ENCODE assay signal across 8 cellular contexts in genomic region chr6:43476744-43477143, GRCh38. TPM values are rescaled to one million over a fixed set of nuclear protein-coding genes. Genes with fewer than 3 reads are reported as not detected.
DNase-seq lines count a peak whose midpoint lies in the region; ATAC-seq, FAIRE-seq and TF ChIP-seq lines count a peak whose summit lies in the region.

No MANE protein-coding gene starts in this region.

- intact Hi-C loops in HepG2 (cut with micrococcal nuclease; ENCODE audit: unreplicated experiment) = loop anchor here (2.0 kb wide), 1 partner anchor 14 kb away; no protein-coding TSS in a partner anchor

- 0% methylated on average over 2 of the region's 2 CpGs for WGBS in HepG2 (ENCODE audit: low lambda C conversion rate)
- WGBS in upper lobe of left lung, 2 donors = 31 to 34% methylated on average over 2 of the region's 2 CpGs

- POLR2A ChIA-PET in HepG2 (lab: Yijun Ruan, JAX) = interaction anchor here (0.7 to 6.5 kb wide), 12 partner anchors 11 to 492 kb away, joined by 3 to 141 read pairs (median 8); partner anchors contain the start of genes CUL9, LRRC73, POLR1C and PPP2R5D

- H2AFZ ChIP-seq in HepG2 (ENCODE audit: low read length) = peak overlapping the region; percentile 99

- no peak for TF ChIP-seq RAD21 in HepG2 (CRISPR knock-in tag; IDR thresholded peaks at IDR 0.05)

- DNase-seq in activated naive CD4-positive, alpha-beta T cell treated with anti-CD3 and anti-CD28 coated beads, Interleukin-2, amount 10 ng/mL, durations not matched to agents 7 days and 5 days = no peak
- DNase-seq in activated naive CD4-positive, alpha-beta T cell (lab: John Stamatoyannopoulos, UW) = no peak
- DNase-seq in HepG2 (ENCODE audit: low spot score) = no peak
- no peak for DNase-seq in upper lobe of left lung
- no peak for DNase-seq in dermis blood vessel endothelial cell
- no peak for DNase-seq in NCI-H510A (lab: John Stamatoyannopoulos, UW)

- no peak for TF ChIP-seq POLR2A in HepG2 (IDR thresholded peaks at IDR 0.05; ENCODE audit: insufficient read depth in 1 of 2, low read depth in 2 of 2, low read length in 2 of 2)
- no peak for TF ChIP-seq POLR2A in upper lobe of left lung (IDR thresholded peaks at IDR 0.05)

- CTCF ChIA-PET in activated naive CD4-positive, alpha-beta T cell treated with anti-CD3 and anti-CD28 coated beads, Interleukin-2, amount 10 ng/mL, durations not matched to agents 7 days and 5 days (lab: Charles Lee) = interaction anchor here (2.3 kb wide), 1 partner anchor 30 kb away, joined by 6 read pairs; no protein-coding TSS in a partner anchor
- CTCF ChIA-PET in HepG2 (lab: Yijun Ruan, JAX; ENCODE audit: low intra/inter-chr PET ratio, low total read pairs) = no interaction called here

- H3K4me3 ChIP-seq in HepG2 (replicated peaks in 1 of 3; ENCODE audit: insufficient read depth in 1 of 3, low read depth in 2 of 3, low read length in 3 of 3) (peak overlapping the region; percentile 78 to 97 (median 81)), upper lobe of left lung (peak overlapping the region in 3 of 4 donors; percentile 68 to 87 (median 81))

- no peaks in the 10 kb centered on the region for H3K9me3 Mint-ChIP-seq in activated naive CD4-positive, alpha-beta T cell treated with anti-CD3 and anti-CD28 coated beads, Interleukin-2, amount 10 ng/mL, durations not matched to agents 7 days and 5 days
- no peaks in the 10 kb centered on the region for H3K9me3 Mint-ChIP-seq in activated naive CD8-positive, alpha-beta T cell (ENCODE audit: low read depth)

- H3K27me3 ChIP-seq in HepG2 (ENCODE audit: control insufficient read depth in 1 of 2, insufficient read depth in 2 of 2, low read length in 2 of 2) (no peaks in the 10 kb centered on the region; a peak in 1 of 5 replicates), upper lobe of left lung (no peaks in the 10 kb centered on the region)

- H3K9me3 ChIP-seq in HepG2 (ENCODE audit: low read length) = no peaks in the 10 kb centered on the region
- no peaks in the 10 kb centered on the region for H3K9me3 ChIP-seq in upper lobe of left lung

- no peak overlapping the region for H3K27ac ChIP-seq in HepG2 (ENCODE audit: extremely low read length, insufficient read depth, low read length)
- H3K27ac ChIP-seq in upper lobe of left lung = peak overlapping the region in 3 of 4 donors; percentile 83 to 89 (median 88)

- FAIRE-seq in HepG2 (lab: Jason Lieb, UNC) = no peak

- H3K9ac ChIP-seq in HepG2 (ENCODE audit: insufficient read depth, low read depth, low read length) = peak overlapping the region; percentile 89

- TF ChIP-seq CTCF in HepG2 (CRISPR knock-in tag; IDR thresholded peaks at IDR 0.05) (no peak), upper lobe of left lung (IDR thresholded peaks at IDR 0.05) (no peak)

- no peak for TF ChIP-seq EP300 in HepG2 (IDR thresholded peaks at IDR 0.05; ENCODE audit: low read depth in 2 of 2, low read length in 2 of 2)
- TF ChIP-seq EP300 in HepG2 (CRISPR knock-in tag; IDR thresholded peaks at IDR 0.05; ENCODE audit: borderline replicate concordance) = no peak
- no peak for TF ChIP-seq EP300 in upper lobe of left lung (IDR thresholded peaks at IDR 0.05)

- peaks cover 33% of the 10 kb centered on the region for H3K79me2 ChIP-seq in HepG2 (ENCODE audit: insufficient read depth, low read length)

- in situ Hi-C loops in HepG2 (cut with HindIII; ENCODE audit: extremely low pct_ligation_motif_present, low pct_unique_long_range_greater_than_20kb) = no loop called here

- H3K36me3 ChIP-seq in HepG2 (replicated peaks in 1 of 2; ENCODE audit: control insufficient read depth in 1 of 2, insufficient read depth in 2 of 2, low read length in 2 of 2) (no peaks in the 10 kb centered on the region; a peak in 1 of 5 replicates), upper lobe of left lung (no peaks in the 10 kb centered on the region)

- BruUV-seq in HepG2 (replicated peaks; lab: Mats Ljungman, UMichigan) = no TSS peak

- H3K4me2 ChIP-seq in HepG2 (ENCODE audit: low read depth, low read length) = peak overlapping the region; percentile 99

- H4K20me1 ChIP-seq in HepG2 (ENCODE audit: insufficient read depth, low read length) = no peaks in the 10 kb centered on the region

- H3K4me1 Mint-ChIP-seq in activated naive CD4-positive, alpha-beta T cell treated with anti-CD3 and anti-CD28 coated beads, Interleukin-2, amount 10 ng/mL, durations not matched to agents 7 days and 5 days = peaks cover 39% of the 10 kb centered on the region
- H3K4me1 Mint-ChIP-seq in activated naive CD8-positive, alpha-beta T cell (ENCODE audit: low read depth) = peaks cover 42% of the 10 kb centered on the region

- H3K27ac Mint-ChIP-seq in activated naive CD4-positive, alpha-beta T cell treated with anti-CD3 and anti-CD28 coated beads, Interleukin-2, amount 10 ng/mL, durations not matched to agents 7 days and 5 days = peak overlapping the region; percentile 91
- peak overlapping the region; percentile 85 for H3K27ac Mint-ChIP-seq in activated naive CD8-positive, alpha-beta T cell

- ATAC-seq in HepG2 = 0 out of 3 replicates have a peak, but pooled peaks have one; percentile 7
- no peak for ATAC-seq in upper lobe of left lung (ENCODE audit: low FRiP score in 2 of 2)
- no peak for ATAC-seq in GM21390 (IDR thresholded peaks at IDR 0.05; ENCODE audit: unreplicated experiment)

- H3K27me3 Mint-ChIP-seq in activated naive CD4-positive, alpha-beta T cell treated with anti-CD3 and anti-CD28 coated beads, Interleukin-2, amount 10 ng/mL, durations not matched to agents 7 days and 5 days = peaks cover 1% of the 10 kb centered on the region
- no peaks in the 10 kb centered on the region for H3K27me3 Mint-ChIP-seq in activated naive CD8-positive, alpha-beta T cell

- peaks cover 46% of the 10 kb centered on the region for H3K4me1 ChIP-seq in HepG2 (ENCODE audit: insufficient read depth, low read length)
- peaks cover 13 to 31% (median 17%) of the 10 kb centered on the region in 4 donors for H3K4me1 ChIP-seq in upper lobe of left lung

- H3K4me3 Mint-ChIP-seq in activated naive CD4-positive, alpha-beta T cell treated with anti-CD3 and anti-CD28 coated beads, Interleukin-2, amount 10 ng/mL, durations not matched to agents 7 days and 5 days = peak overlapping the region; percentile 95
- H3K4me3 Mint-ChIP-seq in activated naive CD8-positive, alpha-beta T cell = peak overlapping the region; percentile 89

- H3K36me3 Mint-ChIP-seq in activated naive CD4-positive, alpha-beta T cell treated with anti-CD3 and anti-CD28 coated beads, Interleukin-2, amount 10 ng/mL, durations not matched to agents 7 days and 5 days = peaks cover 3% of the 10 kb centered on the region
- H3K36me3 Mint-ChIP-seq in activated naive CD8-positive, alpha-beta T cell = peaks cover under 1% of the 10 kb centered on the region

RNA-seq across cellular contexts. Expression of gene TJAP1, which starts 0.6 kb away (rescaled TPM):
- 10.2 and 15.7 TPM in 2 replicates for total RNA-seq in HepG2 (2016; rRNA removed; fragmentation: Illumina TruSeq; extraction: Trizol)
- 6.4 and 7.2 TPM in 2 replicates for total RNA-seq in HepG2 (2016; cell fraction: cytosol; rRNA removed; fragmentation: Illumina TruSeq; extraction: Trizol; ENCODE audit: low read depth)
- total RNA-seq in HepG2 (2016; cell fraction: insoluble cytoplasmic fraction; rRNA removed; fragmentation: Illumina TruSeq; extraction: Trizol) = 12.5 and 16.8 TPM in 2 replicates
- 7.9 and 8.5 TPM in 2 replicates for total RNA-seq in HepG2 (2016; cell fraction: membrane; rRNA removed; fragmentation: Illumina TruSeq; extraction: Trizol)
- 22.6 and 23.5 TPM in 2 replicates for total RNA-seq in HepG2 (2016; cell fraction: nucleus; rRNA removed; fragmentation: Illumina TruSeq; extraction: Trizol)
- 41.6 and 48.3 TPM in 2 replicates for polyA plus RNA-seq in HepG2 (2011; rRNA removed)
- 19.2 and 22.0 TPM in 2 replicates for polyA plus RNA-seq in HepG2 (2011; cell fraction: cytosol; rRNA removed)
- polyA plus RNA-seq in HepG2 (2011; cell fraction: nucleus; rRNA removed) = 220 TPM in 2 replicates
- polyA plus RNA-seq in HepG2 (2012) = 27.3 and 28.6 TPM in 2 replicates
- polyA plus RNA-seq in HepG2 (2016; cell fraction: cytosol; fragmentation: Illumina TruSeq; extraction: Trizol; ENCODE audit: low read depth) = 2.1 and 2.3 TPM in 2 replicates
- polyA plus RNA-seq in HepG2 (2016; cell fraction: insoluble cytoplasmic fraction; fragmentation: Illumina TruSeq; extraction: Trizol; ENCODE audit: low read depth) = 13.6 and 18.5 TPM in 2 replicates
- 6.4 and 6.8 TPM in 2 replicates for polyA plus RNA-seq in HepG2 (2016; cell fraction: membrane; fragmentation: Illumina TruSeq; extraction: Trizol; ENCODE audit: low read depth)
- 89.6 and 90.5 TPM in 2 replicates for polyA plus RNA-seq in HepG2 (2016; cell fraction: nucleus; fragmentation: Illumina TruSeq; extraction: Trizol; ENCODE audit: insufficient read depth, low read depth)
- polyA minus RNA-seq in HepG2 (2011; rRNA and poly(A)+ RNA removed; ENCODE audit: low replicate concordance) = 17.3 and 27.1 TPM in 2 replicates
- polyA minus RNA-seq in HepG2 (2011; cell fraction: cytosol; rRNA and poly(A)+ RNA removed) = 9.3 and 9.7 TPM in 2 replicates
- polyA minus RNA-seq in HepG2 (2011; cell fraction: nucleus; rRNA and poly(A)+ RNA removed) = 38.8 and 46.0 TPM in 2 replicates
- total RNA-seq in upper lobe of left lung = 10 to 100 TPM; 22.2 to 57.6 (median 31.1) TPM
- 12.6 and 17.9 TPM in 2 replicates for total RNA-seq in dermis blood vessel endothelial cell

RNA-seq across cellular contexts. Expression of gene DLK2, which starts 21.4 kb away (rescaled TPM):
- total RNA-seq in HepG2 (2016; rRNA removed; fragmentation: Illumina TruSeq; extraction: Trizol) = 0.74 and 1.2 TPM in 2 replicates
- total RNA-seq in HepG2 (2016; cell fraction: cytosol; rRNA removed; fragmentation: Illumina TruSeq; extraction: Trizol; ENCODE audit: low read depth) = 0.62 and 0.81 TPM in 2 replicates
- 1.1 and 1.4 TPM in 2 replicates for total RNA-seq in HepG2 (2016; cell fraction: insoluble cytoplasmic fraction; rRNA removed; fragmentation: Illumina TruSeq; extraction: Trizol)
- 0.71 and 1.7 TPM in 2 replicates for total RNA-seq in HepG2 (2016; cell fraction: membrane; rRNA removed; fragmentation: Illumina TruSeq; extraction: Trizol)
- 0.81 TPM in 2 replicates for total RNA-seq in HepG2 (2016; cell fraction: nucleus; rRNA removed; fragmentation: Illumina TruSeq; extraction: Trizol)
- 3.8 and 5.9 TPM in 2 replicates for polyA plus RNA-seq in HepG2 (2011; rRNA removed)
- polyA plus RNA-seq in HepG2 (2011; cell fraction: cytosol; rRNA removed) = 5.4 and 6.3 TPM in 2 replicates
- 5.7 and 8.0 TPM in 2 replicates for polyA plus RNA-seq in HepG2 (2011; cell fraction: nucleus; rRNA removed)
- 3.9 and 4.0 TPM in 2 replicates for polyA plus RNA-seq in HepG2 (2012)
- 1.2 TPM in 2 replicates for polyA plus RNA-seq in HepG2 (2016; cell fraction: cytosol; fragmentation: Illumina TruSeq; extraction: Trizol; ENCODE audit: low read depth)
- 0.61 and 0.65 TPM in 2 replicates for polyA plus RNA-seq in HepG2 (2016; cell fraction: insoluble cytoplasmic fraction; fragmentation: Illumina TruSeq; extraction: Trizol; ENCODE audit: low read depth)
- polyA plus RNA-seq in HepG2 (2016; cell fraction: membrane; fragmentation: Illumina TruSeq; extraction: Trizol; ENCODE audit: low read depth) = 1.1 and 2.0 TPM in 2 replicates
- 1.5 and 2.0 TPM in 2 replicates for polyA plus RNA-seq in HepG2 (2016; cell fraction: nucleus; fragmentation: Illumina TruSeq; extraction: Trizol; ENCODE audit: insufficient read depth, low read depth)
- polyA minus RNA-seq in HepG2 (2011; rRNA and poly(A)+ RNA removed; ENCODE audit: low replicate concordance) = 2.9 and 10.0 TPM in 2 replicates
- polyA minus RNA-seq in HepG2 (2011; cell fraction: cytosol; rRNA and poly(A)+ RNA removed) = 2.9 and 3.3 TPM in 2 replicates
- 1.7 TPM in 2 replicates for polyA minus RNA-seq in HepG2 (2011; cell fraction: nucleus; rRNA and poly(A)+ RNA removed)
- total RNA-seq in upper lobe of left lung = 1 to 10 TPM in 2 of 6 donors, under 1 TPM in 2, not detected in 2; 0.34 to 2.4 (median 1.2) TPM
- total RNA-seq in dermis blood vessel endothelial cell = 0.60 and 0.68 TPM in 2 replicates

RNA-seq across cellular contexts. Expression of gene LRRC73, which starts 33.4 kb away (rescaled TPM):
- total RNA-seq in HepG2 (2016; rRNA removed; fragmentation: Illumina TruSeq; extraction: Trizol) = 0.11 and 0.17 TPM in 2 replicates
- total RNA-seq in HepG2 (2016; cell fraction: cytosol; rRNA removed; fragmentation: Illumina TruSeq; extraction: Trizol; ENCODE audit: low read depth) = 0.20 TPM in 1 of 2 replicates, not detected in the other
- total RNA-seq in HepG2 (2016; cell fraction: insoluble cytoplasmic fraction; rRNA removed; fragmentation: Illumina TruSeq; extraction: Trizol) = 0.16 and 0.22 TPM in 2 replicates
- 0.25 and 0.45 TPM in 2 replicates for total RNA-seq in HepG2 (2016; cell fraction: membrane; rRNA removed; fragmentation: Illumina TruSeq; extraction: Trizol)
- total RNA-seq in HepG2 (2016; cell fraction: nucleus; rRNA removed; fragmentation: Illumina TruSeq; extraction: Trizol) = 0.28 TPM in 1 of 2 replicates, not detected in the other
- polyA plus RNA-seq in HepG2 (2011; rRNA removed) = 0.08 and 0.12 TPM in 2 replicates
- 0.05 and 0.11 TPM in 2 replicates for polyA plus RNA-seq in HepG2 (2011; cell fraction: cytosol; rRNA removed)
- 0.28 and 0.39 TPM in 2 replicates for polyA plus RNA-seq in HepG2 (2011; cell fraction: nucleus; rRNA removed)
- 0.12 and 0.17 TPM in 2 replicates for polyA plus RNA-seq in HepG2 (2012)
- 0.10 and 0.14 TPM in 2 replicates for polyA plus RNA-seq in HepG2 (2016; cell fraction: cytosol; fragmentation: Illumina TruSeq; extraction: Trizol; ENCODE audit: low read depth)
- 0.19 and 0.41 TPM in 2 replicates for polyA plus RNA-seq in HepG2 (2016; cell fraction: insoluble cytoplasmic fraction; fragmentation: Illumina TruSeq; extraction: Trizol; ENCODE audit: low read depth)
- polyA plus RNA-seq in HepG2 (2016; cell fraction: membrane; fragmentation: Illumina TruSeq; extraction: Trizol; ENCODE audit: low read depth) = 0.17 and 0.19 TPM in 2 replicates
- polyA plus RNA-seq in HepG2 (2016; cell fraction: nucleus; fragmentation: Illumina TruSeq; extraction: Trizol; ENCODE audit: insufficient read depth, low read depth) = not detected in 2 replicates
- 0.06 and 0.09 TPM in 2 replicates for polyA minus RNA-seq in HepG2 (2011; rRNA and poly(A)+ RNA removed; ENCODE audit: low replicate concordance)
- not detected in 2 replicates for polyA minus RNA-seq in HepG2 (2011; cell fraction: cytosol; rRNA and poly(A)+ RNA removed)
- 0.50 and 0.77 TPM in 2 replicates for polyA minus RNA-seq in HepG2 (2011; cell fraction: nucleus; rRNA and poly(A)+ RNA removed)
- total RNA-seq in upper lobe of left lung = 1 to 10 TPM in 5 of 6 donors, under 1 TPM in 1; 0.34 to 3.4 (median 2.5) TPM
- 0.14 and 0.17 TPM in 2 replicates for total RNA-seq in dermis blood vessel endothelial cell

RNA-seq across cellular contexts. Expression of gene YIPF3, which starts 40.0 kb away (rescaled TPM):
- total RNA-seq in HepG2 (2016; rRNA removed; fragmentation: Illumina TruSeq; extraction: Trizol) (51.2 and 107 TPM in 2 replicates), upper lobe of left lung (100 to 1,000 TPM; 103 to 170 (median 125) TPM), dermis blood vessel endothelial cell (135 and 149 TPM in 2 replicates)
- total RNA-seq in HepG2 (2016; cell fraction: cytosol; rRNA removed; fragmentation: Illumina TruSeq; extraction: Trizol; ENCODE audit: low read depth) = 19.3 and 20.8 TPM in 2 replicates
- 52.6 and 108 TPM in 2 replicates for total RNA-seq in HepG2 (2016; cell fraction: insoluble cytoplasmic fraction; rRNA removed; fragmentation: Illumina TruSeq; extraction: Trizol)
- 31.6 and 33.9 TPM in 2 replicates for total RNA-seq in HepG2 (2016; cell fraction: membrane; rRNA removed; fragmentation: Illumina TruSeq; extraction: Trizol)
- 73.3 and 83.7 TPM in 2 replicates for total RNA-seq in HepG2 (2016; cell fraction: nucleus; rRNA removed; fragmentation: Illumina TruSeq; extraction: Trizol)
- polyA plus RNA-seq in HepG2 (2011; rRNA removed) = 206 and 248 TPM in 2 replicates
- polyA plus RNA-seq in HepG2 (2011; cell fraction: cytosol; rRNA removed) = 157 and 165 TPM in 2 replicates
- 258 and 264 TPM in 2 replicates for polyA plus RNA-seq in HepG2 (2011; cell fraction: nucleus; rRNA removed)
- 74.4 and 84.6 TPM in 2 replicates for polyA plus RNA-seq in HepG2 (2012)
- 20.5 and 25.2 TPM in 2 replicates for polyA plus RNA-seq in HepG2 (2016; cell fraction: cytosol; fragmentation: Illumina TruSeq; extraction: Trizol; ENCODE audit: low read depth)
- 66.6 and 70.3 TPM in 2 replicates for polyA plus RNA-seq in HepG2 (2016; cell fraction: insoluble cytoplasmic fraction; fragmentation: Illumina TruSeq; extraction: Trizol; ENCODE audit: low read depth)
- polyA plus RNA-seq in HepG2 (2016; cell fraction: membrane; fragmentation: Illumina TruSeq; extraction: Trizol; ENCODE audit: low read depth) = 36.5 and 37.7 TPM in 2 replicates
- 171 and 181 TPM in 2 replicates for polyA plus RNA-seq in HepG2 (2016; cell fraction: nucleus; fragmentation: Illumina TruSeq; extraction: Trizol; ENCODE audit: insufficient read depth, low read depth)
- polyA minus RNA-seq in HepG2 (2011; rRNA and poly(A)+ RNA removed; ENCODE audit: low replicate concordance) = 223 and 558 TPM in 2 replicates
- polyA minus RNA-seq in HepG2 (2011; cell fraction: cytosol; rRNA and poly(A)+ RNA removed) = 65.6 and 67.3 TPM in 2 replicates
- 65.1 and 74.2 TPM in 2 replicates for polyA minus RNA-seq in HepG2 (2011; cell fraction: nucleus; rRNA and poly(A)+ RNA removed)

RNA-seq across cellular contexts. Expression of gene POLR1C, which starts 40.1 kb away (rescaled TPM):
- total RNA-seq in HepG2 (2016; rRNA removed; fragmentation: Illumina TruSeq; extraction: Trizol) (72.2 and 75.6 TPM in 2 replicates), upper lobe of left lung (10 to 100 TPM; 14.2 to 41.4 (median 24.5) TPM), dermis blood vessel endothelial cell (21.3 and 36.2 TPM in 2 replicates)
- 19.4 and 24.1 TPM in 2 replicates for total RNA-seq in HepG2 (2016; cell fraction: cytosol; rRNA removed; fragmentation: Illumina TruSeq; extraction: Trizol; ENCODE audit: low read depth)
- total RNA-seq in HepG2 (2016; cell fraction: insoluble cytoplasmic fraction; rRNA removed; fragmentation: Illumina TruSeq; extraction: Trizol) = 70.2 and 74.8 TPM in 2 replicates
- total RNA-seq in HepG2 (2016; cell fraction: membrane; rRNA removed; fragmentation: Illumina TruSeq; extraction: Trizol) = 23.7 and 25.3 TPM in 2 replicates
- total RNA-seq in HepG2 (2016; cell fraction: nucleus; rRNA removed; fragmentation: Illumina TruSeq; extraction: Trizol) = 59.4 and 67.1 TPM in 2 replicates
- 55.2 and 62.6 TPM in 2 replicates for polyA plus RNA-seq in HepG2 (2011; rRNA removed)
- 38.9 and 45.7 TPM in 2 replicates for polyA plus RNA-seq in HepG2 (2011; cell fraction: cytosol; rRNA removed)
- 96.3 and 102 TPM in 2 replicates for polyA plus RNA-seq in HepG2 (2011; cell fraction: nucleus; rRNA removed)
- 50.7 and 62.3 TPM in 2 replicates for polyA plus RNA-seq in HepG2 (2012)
- polyA plus RNA-seq in HepG2 (2016; cell fraction: cytosol; fragmentation: Illumina TruSeq; extraction: Trizol; ENCODE audit: low read depth) = 7.2 and 7.7 TPM in 2 replicates
- polyA plus RNA-seq in HepG2 (2016; cell fraction: insoluble cytoplasmic fraction; fragmentation: Illumina TruSeq; extraction: Trizol; ENCODE audit: low read depth) = 58.7 and 61.6 TPM in 2 replicates
- 9.7 and 11.7 TPM in 2 replicates for polyA plus RNA-seq in HepG2 (2016; cell fraction: membrane; fragmentation: Illumina TruSeq; extraction: Trizol; ENCODE audit: low read depth)
- 97.9 and 104 TPM in 2 replicates for polyA plus RNA-seq in HepG2 (2016; cell fraction: nucleus; fragmentation: Illumina TruSeq; extraction: Trizol; ENCODE audit: insufficient read depth, low read depth)
- 40.9 and 99.4 TPM in 2 replicates for polyA minus RNA-seq in HepG2 (2011; rRNA and poly(A)+ RNA removed; ENCODE audit: low replicate concordance)
- polyA minus RNA-seq in HepG2 (2011; cell fraction: cytosol; rRNA and poly(A)+ RNA removed) = 17.0 and 20.2 TPM in 2 replicates
- polyA minus RNA-seq in HepG2 (2011; cell fraction: nucleus; rRNA and poly(A)+ RNA removed) = 41.5 and 42.6 TPM in 2 replicates
